ENCODE assay signal across 15 cellular contexts in the genomic region with DNA sequence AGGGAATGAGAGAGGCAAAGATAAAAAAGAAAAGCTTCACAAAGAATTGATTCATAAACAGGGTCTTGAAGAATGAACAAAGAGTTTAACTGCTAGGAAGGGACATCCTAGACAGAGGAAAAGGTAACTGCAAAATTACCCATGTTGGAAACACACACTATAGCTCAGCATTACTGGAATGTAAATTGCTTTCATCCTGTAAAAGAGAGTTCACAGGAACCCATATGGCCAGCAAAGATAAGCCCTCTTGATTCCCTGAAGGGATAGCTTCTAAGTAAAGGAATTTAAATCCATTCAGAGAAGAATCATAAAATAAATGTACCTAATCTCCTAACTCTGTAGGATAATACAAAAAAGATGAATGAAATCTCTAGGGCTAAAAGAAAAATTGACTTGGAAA.
DNase-seq lines count a peak whose midpoint lies in the region; ATAC-seq and TF ChIP-seq lines count a peak whose summit lies in the region.
"Had no signal": no experiment of that assay in that cellular context is flagged by ENCODE, and none has a peak within 500 bp of the region (broad histone marks: within the 10 kb centered on the region; RNA-seq: fewer than 3 reads in every experiment).

No MANE protein-coding gene starts in this region.

- intact Hi-C loops in stomach (cut with DNase I; ENCODE audit: low total_unique reads) = no loop called here

- H3K27ac Mint-ChIP-seq in GM23338 = no peak overlapping the region
- H3K27ac Mint-ChIP-seq: CD4-positive, CD25-positive, alpha-beta regulatory T cell had no signal

- DNase-seq in CMK (ENCODE audit: low read depth) (peak; percentile 3), GM23338 (ENCODE audit: low spot score) (no peak), OCI-M1 (lab: John Stamatoyannopoulos, UW) (peak; percentile 33), mesendoderm (peak; percentile 79), omental fat pad (ENCODE audit: low spot score) (no peak), NCI-H2081 (lab: John Stamatoyannopoulos, UW) (no peak), DMS79 (lab: John Stamatoyannopoulos, UW) (no peak), stomach (no peak)
- DNase-seq: ACHN; Calu3; CD4-positive, CD25-positive, alpha-beta regulatory T cell; DMS153; DND-41; GDM1 had no signal

- H3K27me3 Mint-ChIP-seq in GM23338 (ENCODE audit: insufficient read depth, low read depth, poor library complexity) = no peaks in the 10 kb centered on the region
- H3K27me3 Mint-ChIP-seq: CD4-positive, CD25-positive, alpha-beta regulatory T cell had no signal

- no peak overlapping the region for H3K23ac ChIP-seq in mesendoderm (ENCODE audit: low read length)

- no peaks in the 10 kb centered on the region for H3K9me2 ChIP-seq in GM23338 (ENCODE audit: insufficient read depth)

- no peak overlapping the region for H3K27ac ChIP-seq in GM23338 (ENCODE audit: low read depth)
- no peak overlapping the region for H3K27ac ChIP-seq in mesendoderm (ENCODE audit: low read depth, low read length)
- no peak overlapping the region for H3K27ac ChIP-seq in stomach
- H3K27ac ChIP-seq: BLaER1 treated with 17β-estradiol and CSF1 and Interleukin-3, amounts not matched to agents 10 nM and 100 nM had no signal

- no peak overlapping the region for H4K5ac ChIP-seq in mesendoderm (ENCODE audit: low read length)

- no peak for TF ChIP-seq POLR2A in stomach (IDR thresholded peaks at IDR 0.05)

- no peak overlapping the region for H3K56ac ChIP-seq in mesendoderm (ENCODE audit: low read length)

- peaks cover 4% of the 10 kb centered on the region; the same call in 2 of the 3 replicates for H3K4me1 Mint-ChIP-seq in GM23338
- H3K4me1 Mint-ChIP-seq: CD4-positive, CD25-positive, alpha-beta regulatory T cell had no signal

- H4K8ac ChIP-seq in mesendoderm (ENCODE audit: low read depth, low read length) = no peak overlapping the region

- no peak overlapping the region for H3K18ac ChIP-seq in mesendoderm (ENCODE audit: low read length)

- peaks cover 8% of the 10 kb centered on the region; the same call in 2 of the 3 replicates for H3K9me3 Mint-ChIP-seq in GM23338

- H2BK120ac ChIP-seq in mesendoderm (ENCODE audit: low read depth, low read length) = no peak overlapping the region

- peaks cover 9% of the 10 kb centered on the region; the same call in 2 of the 3 replicates for H3K36me3 Mint-ChIP-seq in GM23338 (ENCODE audit: low read depth)
- H3K36me3 Mint-ChIP-seq: CD4-positive, CD25-positive, alpha-beta regulatory T cell had no signal

- H2BK5ac ChIP-seq in mesendoderm (ENCODE audit: low read length) = no peak overlapping the region

- no peak overlapping the region for H2BK15ac ChIP-seq in mesendoderm (replicated peaks; ENCODE audit: low read depth)

- no peaks in the 10 kb centered on the region; the same call in 1 of the 2 replicates for H3K36me3 ChIP-seq in GM23338 (ENCODE audit: insufficient read depth)
- H3K36me3 ChIP-seq in mesendoderm (ENCODE audit: control insufficient read depth, insufficient read depth, low read length) = no peaks in the 10 kb centered on the region
- no peaks in the 10 kb centered on the region for H3K36me3 ChIP-seq in stomach
- H3K36me3 ChIP-seq: BLaER1 treated with 17β-estradiol and CSF1 and Interleukin-3, amounts not matched to agents 10 nM and 100 nM had no signal

- no peak for TF ChIP-seq EP300 in stomach (IDR thresholded peaks at IDR 0.05)

- 0 out of 2 replicates have a peak overlapping the region, but pooled peaks have one; percentile 53 for H2AFZ ChIP-seq in GM23338

- no peaks in the 10 kb centered on the region for H3K27me3 ChIP-seq in GM23338 (ENCODE audit: insufficient read depth)
- no peaks in the 10 kb centered on the region for H3K27me3 ChIP-seq in mesendoderm (ENCODE audit: insufficient read depth, low read length, poor library complexity)
- H3K27me3 ChIP-seq in stomach = no peaks in the 10 kb centered on the region
- H3K27me3 ChIP-seq: BLaER1 treated with 17β-estradiol and CSF1 and Interleukin-3, amounts not matched to agents 10 nM and 100 nM had no signal

- H3K79me1 ChIP-seq in mesendoderm (ENCODE audit: low read length) = no peaks in the 10 kb centered on the region

- no peaks in the 10 kb centered on the region for H3F3A ChIP-seq in GM23338 (replicated peaks; ENCODE audit: low read depth)

- H3K4me3 ChIP-seq in GM23338 (no peak overlapping the region), mesendoderm (ENCODE audit: low read length) (no peak overlapping the region), stomach (no peak overlapping the region)
- H3K4me3 ChIP-seq: BLaER1 treated with 17β-estradiol and CSF1 and Interleukin-3, amounts not matched to agents 10 nM and 100 nM had no signal

- TF ChIP-seq CTCF in GM23338 (conservative IDR thresholded peaks at IDR 0.05; ENCODE audit: low read depth in 2 of 2) = no peak
- no peak for TF ChIP-seq CTCF in omental fat pad (IDR thresholded peaks at IDR 0.05)
- TF ChIP-seq CTCF in stomach (IDR thresholded peaks at IDR 0.05) = no peak

- H3K4me1 ChIP-seq in GM23338 (ENCODE audit: insufficient read depth) (0 out of 2 replicates have a peak, but pooled peaks cover 2% of the 10 kb centered on the region), mesendoderm (ENCODE audit: control insufficient read depth, low read depth, low read length) (peaks cover 9% of the 10 kb centered on the region), stomach (no peaks in the 10 kb centered on the region)
- H3K4me1 ChIP-seq: BLaER1 treated with 17β-estradiol and CSF1 and Interleukin-3, amounts not matched to agents 10 nM and 100 nM had no signal

- no peak overlapping the region for H2AK5ac ChIP-seq in mesendoderm (ENCODE audit: low read length)

- H3K4me3 Mint-ChIP-seq in GM23338 = no peak overlapping the region
- H3K4me3 Mint-ChIP-seq: CD4-positive, CD25-positive, alpha-beta regulatory T cell had no signal

- no peak overlapping the region for H3K4ac ChIP-seq in mesendoderm (ENCODE audit: low read depth, low read length)

- no peak overlapping the region for H3K9ac ChIP-seq in mesendoderm (ENCODE audit: low read length)
- H3K9ac ChIP-seq: BLaER1 treated with 17β-estradiol and CSF1 and Interleukin-3, amounts not matched to agents 10 nM and 100 nM had no signal

- H4K20me1 ChIP-seq in GM23338 (replicated peaks; ENCODE audit: insufficient read depth) = no peaks in the 10 kb centered on the region
- H4K20me1 ChIP-seq: BLaER1 treated with 17β-estradiol and CSF1 and Interleukin-3, amounts not matched to agents 10 nM and 100 nM had no signal

- H3K4me2 ChIP-seq in GM23338 (no peak overlapping the region), mesendoderm (ENCODE audit: low read length) (no peak overlapping the region)
- H3K4me2 ChIP-seq: BLaER1 treated with 17β-estradiol and CSF1 and Interleukin-3, amounts not matched to agents 10 nM and 100 nM had no signal

- H3K79me2 ChIP-seq in GM23338 (replicated peaks; ENCODE audit: insufficient read depth) (no peaks in the 10 kb centered on the region), mesendoderm (ENCODE audit: control insufficient read depth, insufficient read depth, low read length) (no peaks in the 10 kb centered on the region)

- H3K9me3 ChIP-seq in stomach = peaks cover 0 to 5% (median 0%) of the 10 kb centered on the region in 4 donors

- ATAC-seq in GM23338 = no peak
- ATAC-seq in omental fat pad (ENCODE audit: low FRiP score) = no peak

TF ChIP-seq in GM23338, 12 proteins besides CTCF, POLR2A, EP300 and RAD21:
- no peak for TF ChIP-seq EZH2 (IDR thresholded peaks at IDR 0.05; ENCODE audit: low read depth, unreplicated experiment)
- TF ChIP-seq CREB1 (CRISPR knock-in tag; IDR thresholded peaks at IDR 0.05; ENCODE audit: low read depth) = no peak

Comparison
In these comparisons a context has a peak if more than half of its experiments do, and no peak if none do; other contexts are left out.
1. DNase-seq: peak in CMK (single experiment), OCI-M1 (single experiment) and mesendoderm (single experiment); none in GM23338 (single experiment), omental fat pad (single experiment), NCI-H2081 (0 of 2), DMS79 (single experiment) and stomach (single experiment).